ENCODE assay signal across 10 cellular contexts in the genomic region with DNA sequence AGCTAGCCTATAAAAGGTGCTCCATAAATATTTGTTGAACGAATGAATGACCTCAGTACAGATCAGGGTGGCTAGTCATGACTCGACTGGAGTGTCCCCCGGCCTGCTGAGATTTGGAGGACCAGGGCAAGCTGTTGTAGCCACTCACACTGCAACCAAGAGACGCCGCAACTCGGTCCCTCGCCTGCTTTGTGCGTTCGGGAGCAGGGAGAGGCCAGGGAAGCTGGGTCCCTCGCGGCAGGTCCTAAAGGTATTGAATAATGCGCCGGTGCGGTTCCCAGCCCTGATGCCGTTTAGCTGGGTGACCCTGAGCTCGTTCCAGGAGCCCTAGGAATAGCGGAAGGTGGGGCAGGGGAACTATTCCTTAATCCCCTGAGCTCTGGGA. TPM values are rescaled to one million over a fixed set of nuclear protein-coding genes. Genes with fewer than 3 reads are reported as not detected.
DNase-seq lines count a peak whose midpoint lies in the region; ATAC-seq and TF ChIP-seq lines count a peak whose summit lies in the region.
"Had no signal": no experiment of that assay in that cellular context is flagged by ENCODE, and none has a peak within 500 bp of the region (broad histone marks: within the 10 kb centered on the region; RNA-seq: fewer than 3 reads in every experiment).

No MANE protein-coding gene starts in this region.

- peaks cover 57% of the 10 kb centered on the region for H3K4me1 Mint-ChIP-seq in chondrocyte (ENCODE audit: low read depth)
- peaks cover 39% of the 10 kb centered on the region for H3K4me1 Mint-ChIP-seq in mesothelial cell of epicardium
- peaks cover 21% of the 10 kb centered on the region for H3K4me1 Mint-ChIP-seq in stimulated activated effector memory CD8-positive, alpha-beta T cell treated with anti-CD3 and anti-CD28 coated beads, Interleukin-12 subunit alpha, Interleukin-12 subunit beta, amount 100 ng/mL, for 72 hours

- H3K36me3 ChIP-seq in HUES48 (ENCODE audit: control insufficient read depth, insufficient read depth, low read length) = no peaks in the 10 kb centered on the region

- peak; percentile 76 for DNase-seq in chondrocyte (ENCODE audit: low spot score)
- DNase-seq in mesothelial cell of epicardium (ENCODE audit: low spot score in 2 of 2, unreplicated experiment in 2 of 2) = no peak
- no peak for DNase-seq in stimulated activated effector memory CD8-positive, alpha-beta T cell treated with anti-CD3 and anti-CD28 coated beads, Interleukin-12 subunit alpha, Interleukin-12 subunit beta, amount 100 ng/mL, for 72 hours (ENCODE audit: low spot score in 2 of 2)
- no peak for DNase-seq in central memory CD4-positive, alpha-beta T cell
- DNase-seq in SK-N-DZ (ENCODE audit: low spot score) = no peak
- DNase-seq in AG08395 (ENCODE audit: low spot score) = no peak

- peaks cover 54% of the 10 kb centered on the region for H3K4me1 ChIP-seq in HUES48 (ENCODE audit: control insufficient read depth, insufficient read depth, low read length)

- H3K27ac Mint-ChIP-seq in chondrocyte (ENCODE audit: unreplicated experiment) = peak overlapping the region; percentile 100
- peak overlapping the region; percentile 70 for H3K27ac Mint-ChIP-seq in mesothelial cell of epicardium
- H3K27ac Mint-ChIP-seq in stimulated activated effector memory CD8-positive, alpha-beta T cell treated with anti-CD3 and anti-CD28 coated beads, Interleukin-12 subunit alpha, Interleukin-12 subunit beta, amount 100 ng/mL, for 72 hours = no peak overlapping the region

- H3K9me3 Mint-ChIP-seq in chondrocyte (ENCODE audit: low read depth) (no peaks in the 10 kb centered on the region), mesothelial cell of epicardium (no peaks in the 10 kb centered on the region)
- no peaks in the 10 kb centered on the region for H3K9me3 Mint-ChIP-seq in stimulated activated effector memory CD8-positive, alpha-beta T cell treated with anti-CD3 and anti-CD28 coated beads, Interleukin-12 subunit alpha, Interleukin-12 subunit beta, amount 100 ng/mL, for 72 hours

- H3K27ac ChIP-seq in HUES48 (ENCODE audit: low read depth, low read length) = peak overlapping the region; percentile 97

- peak overlapping the region; percentile 31; the same call in 1 of the 2 replicates for H3K9ac ChIP-seq in HUES48 (ENCODE audit: low read depth, low read length)

- H3K27me3 ChIP-seq in HUES48 (ENCODE audit: control insufficient read depth, insufficient read depth, low read length) = peaks cover 18% of the 10 kb centered on the region

- no peaks in the 10 kb centered on the region for H3K9me3 ChIP-seq in HUES48 (ENCODE audit: control insufficient read depth, insufficient read depth, low read length)

- ATAC-seq in stimulated activated effector memory CD8-positive, alpha-beta T cell treated with anti-CD3 and anti-CD28 coated beads, Interleukin-12 subunit alpha, Interleukin-12 subunit beta, amount 100 ng/mL, for 72 hours = no peak
- no peak for ATAC-seq in GM18517 (IDR thresholded peaks at IDR 0.05; ENCODE audit: unreplicated experiment)

- H3K36me3 Mint-ChIP-seq in chondrocyte (ENCODE audit: low read depth) (peaks cover 1% of the 10 kb centered on the region), mesothelial cell of epicardium (no peaks in the 10 kb centered on the region)
- no peaks in the 10 kb centered on the region for H3K36me3 Mint-ChIP-seq in stimulated activated effector memory CD8-positive, alpha-beta T cell treated with anti-CD3 and anti-CD28 coated beads, Interleukin-12 subunit alpha, Interleukin-12 subunit beta, amount 100 ng/mL, for 72 hours

- peak overlapping the region; percentile 80 for H3K4me3 ChIP-seq in HUES48 (ENCODE audit: low read depth, low read length)

- TF ChIP-seq CTCF in chondrocyte (IDR thresholded peaks at IDR 0.05) (no peak), mesothelial cell of epicardium (IDR thresholded peaks at IDR 0.05; ENCODE audit: unreplicated experiment) (no peak)

- H3K27me3 Mint-ChIP-seq in chondrocyte (ENCODE audit: low read depth) (no peaks in the 10 kb centered on the region), mesothelial cell of epicardium (ENCODE audit: low read depth) (peaks cover 10% of the 10 kb centered on the region)

- H3K4me3 Mint-ChIP-seq in chondrocyte (ENCODE audit: unreplicated experiment) = peak overlapping the region; percentile 99
- peak overlapping the region; percentile 84 for H3K4me3 Mint-ChIP-seq in mesothelial cell of epicardium
- peak overlapping the region; percentile 82 for H3K4me3 Mint-ChIP-seq in stimulated activated effector memory CD8-positive, alpha-beta T cell treated with anti-CD3 and anti-CD28 coated beads, Interleukin-12 subunit alpha, Interleukin-12 subunit beta, amount 100 ng/mL, for 72 hours

RNA-seq across cellular contexts. Expression of gene IGDCC4, which starts 1.8 kb away (rescaled TPM):
- total RNA-seq in chondrocyte (41.4 to 48.6 TPM (median 47.2 TPM) in 3 replicates), mesothelial cell of epicardium (38.6 to 43.3 TPM (median 43.2 TPM) in 3 replicates)
- polyA plus RNA-seq in SK-N-DZ (2014; cell fraction: cytosol; rRNA removed) = 1.6 and 2.2 TPM in 2 replicates
- polyA plus RNA-seq in SK-N-DZ (2014; cell fraction: nucleus; rRNA removed) = 4.6 and 6.5 TPM in 2 replicates

RNA-seq across cellular contexts. Expression of gene IGDCC3, which starts 43.2 kb away (rescaled TPM):
- total RNA-seq in chondrocyte = 0.13 to 0.31 TPM (median 0.27 TPM) in 3 replicates
- 34.8 to 40.6 TPM (median 35.1 TPM) in 3 replicates for total RNA-seq in mesothelial cell of epicardium
- 12.8 and 19.9 TPM in 2 replicates for polyA plus RNA-seq in SK-N-DZ (2014; cell fraction: cytosol; rRNA removed)
- 20.2 and 27.7 TPM in 2 replicates for polyA plus RNA-seq in SK-N-DZ (2014; cell fraction: nucleus; rRNA removed)
- total RNA-seq: Daoy, subcutaneous adipose tissue had no signal

Comparison
In these comparisons a context has a peak if more than half of its experiments do, and no peak if none do; other contexts are left out.
1. RNA of gene IGDCC3, which starts 43.2 kb away (total RNA-seq): 34.8 to 40.6 TPM in mesothelial cell of epicardium; 0.13 to 0.31 TPM in chondrocyte; every median in the first group is over 10 times any median in the second.
2. Peak in every context shown above with its lines, with median percentiles within 50 percentile points of each other: H3K4me3 Mint-ChIP-seq.